ENCODE assay signal across 19 cellular contexts in genomic region chr3:71146673-71147072, GRCh38.
"Had no signal": no experiment of that assay in that cellular context is flagged by ENCODE, and none has a peak within 500 bp of the region (broad histone marks: within the 10 kb centered on the region; RNA-seq: fewer than 3 reads in every experiment).

No MANE protein-coding gene starts in this region.

- H3K27ac Mint-ChIP-seq: activated CD4-positive, alpha-beta memory T cell treated with anti-CD3 and anti-CD28 coated beads for 36 hours; activated T-helper 1 cell treated with anti-CD3 and anti-CD28 coated beads, Interleukin-12 subunit alpha, Interleukin-12 subunit beta, Interleukin-2, Interleukin-4 antibody, amounts not matched to agents 30 ng/mL and 10 ng/mL and 1 ng/mL, durations not matched to agents 14 hours and 24 hours and 36 hours; natural killer cell had no signal

- H3K36me3 Mint-ChIP-seq: activated CD4-positive, alpha-beta memory T cell treated with anti-CD3 and anti-CD28 coated beads for 36 hours; natural killer cell had no signal

- ATAC-seq: gastrocnemius medialis, lower lobe of right lung, natural killer cell, psoas muscle, sciatic nerve had no signal

- H3K4me3 Mint-ChIP-seq: activated CD4-positive, alpha-beta memory T cell treated with anti-CD3 and anti-CD28 coated beads for 36 hours; activated T-helper 1 cell treated with anti-CD3 and anti-CD28 coated beads, Interleukin-12 subunit alpha, Interleukin-12 subunit beta, Interleukin-2, Interleukin-4 antibody, amounts not matched to agents 30 ng/mL and 10 ng/mL and 1 ng/mL, durations not matched to agents 14 hours and 24 hours and 36 hours; natural killer cell had no signal

- H3K27me3 ChIP-seq: gastrocnemius medialis, upper lobe of left lung had no signal

- DNase-seq: activated CD4-positive, alpha-beta memory T cell treated with anti-CD3 and anti-CD28 coated beads for 36 hours; activated naive CD4-positive, alpha-beta T cell; central memory CD4-positive, alpha-beta T cell; cortex of kidney; effector memory CD4-positive, alpha-beta T cell; gastrocnemius medialis; hippocampal formation; kidney glomerular epithelial cell; lower lobe of right lung; midbrain; natural killer cell; occipital lobe; psoas muscle; stimulated activated CD4-positive, alpha-beta T cell treated with anti-CD3 and anti-CD28 coated beads, Interleukin-2, amount 100 ng/mL, for 24 hours; stimulated activated naive CD4-positive, alpha-beta T cell treated with Interleukin-2 at 50 U/mL for 16 hours; T-helper 9 cell had no signal

- H3K4me1 ChIP-seq: gastrocnemius medialis, upper lobe of left lung had no signal

- H3K36me3 ChIP-seq: gastrocnemius medialis, lower lobe of right lung, upper lobe of left lung had no signal

- H3K9me3 ChIP-seq: gastrocnemius medialis, lower lobe of right lung, psoas muscle, upper lobe of left lung had no signal

- H3K9me3 Mint-ChIP-seq: activated CD4-positive, alpha-beta memory T cell treated with anti-CD3 and anti-CD28 coated beads for 36 hours; activated T-helper 1 cell treated with anti-CD3 and anti-CD28 coated beads, Interleukin-12 subunit alpha, Interleukin-12 subunit beta, Interleukin-2, Interleukin-4 antibody, amounts not matched to agents 30 ng/mL and 10 ng/mL and 1 ng/mL, durations not matched to agents 14 hours and 24 hours and 36 hours; natural killer cell had no signal

- H3K27me3 Mint-ChIP-seq: activated CD4-positive, alpha-beta memory T cell treated with anti-CD3 and anti-CD28 coated beads for 36 hours had no signal

- H3K4me3 ChIP-seq: gastrocnemius medialis, lower lobe of right lung, psoas muscle, upper lobe of left lung had no signal

- H3K27ac ChIP-seq: gastrocnemius medialis, lower lobe of right lung, psoas muscle, upper lobe of left lung had no signal
